Comparison of ENCODE assay signal across 22 cellular contexts in genomic region chr10:78916227-78916626, GRCh38.
DNase-seq lines count a peak whose midpoint lies in the region; ATAC-seq and TF ChIP-seq lines count a peak whose summit lies in the region.
"Had no signal": no experiment of that assay in that cellular context is flagged by ENCODE, and none has a peak within 500 bp of the region (broad histone marks: within the 10 kb centered on the region; RNA-seq: fewer than 3 reads in every experiment).

No MANE protein-coding gene starts in this region.

- no peaks in the 10 kb centered on the region for H3K9me3 ChIP-seq in WERI-Rb-1 (ENCODE audit: severe bottlenecking)
- H3K9me3 ChIP-seq: BLaER1 treated with 17β-estradiol and CSF1 and Interleukin-3, amounts not matched to agents 10 nM and 100 nM; HAP-1 had no signal

- TF ChIP-seq CTCF in chondrocyte (IDR thresholded peaks at IDR 0.05) (no peak), neural crest cell (conservative IDR thresholded peaks at IDR 0.05) (no peak), WERI-Rb-1 (IDR thresholded peaks at IDR 0.05; ENCODE audit: low read depth, low read length) (no peak)

- H3K27ac ChIP-seq in WERI-Rb-1 = no peak overlapping the region
- H3K27ac ChIP-seq: 22Rv1; BLaER1 treated with 17β-estradiol and CSF1 and Interleukin-3, amounts not matched to agents 10 nM and 100 nM had no signal

- H3K36me3 Mint-ChIP-seq in chondrocyte (ENCODE audit: low read depth) (no peaks in the 10 kb centered on the region), neural crest cell (ENCODE audit: low read depth) (no peaks in the 10 kb centered on the region)
- H3K36me3 Mint-ChIP-seq: CD4-positive, alpha-beta memory T cell had no signal

- H3K4me1 Mint-ChIP-seq in chondrocyte (ENCODE audit: low read depth) = peaks cover 19% of the 10 kb centered on the region
- peaks cover 77% of the 10 kb centered on the region for H3K4me1 Mint-ChIP-seq in neural crest cell
- H3K4me1 Mint-ChIP-seq: CD4-positive, alpha-beta memory T cell had no signal

- ATAC-seq in Right ventricle myocardium superior (ENCODE audit: poor library complexity) = no peak
- ATAC-seq: GM23338 had no signal

- H3K27ac Mint-ChIP-seq in chondrocyte (ENCODE audit: unreplicated experiment) (no peak overlapping the region), neural crest cell (ENCODE audit: unreplicated experiment) (peak overlapping the region; percentile 76)
- H3K27ac Mint-ChIP-seq: CD4-positive, alpha-beta memory T cell; GM23338 had no signal

- H3K4me3 ChIP-seq in WERI-Rb-1 (ENCODE audit: low read depth, low read length) = no peak overlapping the region
- H3K4me3 ChIP-seq: BLaER1 treated with 17β-estradiol and CSF1 and Interleukin-3, amounts not matched to agents 10 nM and 100 nM; GM23338; HAP-1 had no signal

- DNase-seq in Ammon's horn (ENCODE audit: low spot score) (peak; percentile 54), chondrocyte (ENCODE audit: low spot score) (peak; percentile 32), neural crest cell (ENCODE audit: low read depth, low spot score) (peak; percentile 20), putamen (ENCODE audit: low spot score) (peak; percentile 54), WERI-Rb-1 (no peak), Right ventricle myocardium superior (no peak)
- DNase-seq in stimulated activated CD4-positive, alpha-beta T cell treated with anti-CD3 and anti-CD28 coated beads, Interleukin-4, amount 100 ng/mL, for 4 hours = no peak
- DNase-seq in activated CD4-positive, alpha-beta T cell treated with anti-CD3 and anti-CD28 coated beads for 48 hours = no peak
- DNase-seq: ACHN; CD4-positive, alpha-beta memory T cell; DND-41; Kasumi-1; NCI-H1417; NCI-H1694 treated with DMSO at 0.1 percent for 48 hours; NCI-H345; NCI-H524; NCI-H774; NK-92 treated with Interleukin-12 subunit alpha and Interleukin-12 subunit beta, amount 100 ng/mL, for 24 hours had no signal

- H3K4me3 Mint-ChIP-seq in chondrocyte (ENCODE audit: unreplicated experiment) (no peak overlapping the region), neural crest cell (peak overlapping the region; percentile 58)
- H3K4me3 Mint-ChIP-seq: CD4-positive, alpha-beta memory T cell; GM23338 had no signal

- H3K27me3 Mint-ChIP-seq in chondrocyte (ENCODE audit: low read depth) (no peaks in the 10 kb centered on the region), neural crest cell (ENCODE audit: low read depth) (peaks cover 3% of the 10 kb centered on the region)

- H3K27me3 ChIP-seq in WERI-Rb-1 (ENCODE audit: insufficient read depth, low read depth, severe bottlenecking) = no peaks in the 10 kb centered on the region
- H3K27me3 ChIP-seq: BLaER1 treated with 17β-estradiol and CSF1 and Interleukin-3, amounts not matched to agents 10 nM and 100 nM had no signal

- H3K9me3 Mint-ChIP-seq in chondrocyte (ENCODE audit: low read depth) = no peaks in the 10 kb centered on the region
- H3K9me3 Mint-ChIP-seq in neural crest cell = no peaks in the 10 kb centered on the region
- H3K9me3 Mint-ChIP-seq: GM23338 had no signal

- H3K36me3 ChIP-seq in WERI-Rb-1 = no peaks in the 10 kb centered on the region
- H3K36me3 ChIP-seq: BLaER1 treated with 17β-estradiol and CSF1 and Interleukin-3, amounts not matched to agents 10 nM and 100 nM; HAP-1 had no signal

- intact Hi-C loops in Right ventricle myocardium superior (cut with DNase I) = no loop called here

Comparison
In these comparisons a context has a peak if more than half of its experiments do, and no peak if none do; other contexts are left out.
1. DNase-seq: peak in Ammon's horn (single experiment), chondrocyte (single experiment), neural crest cell (single experiment) and putamen (single experiment); none in WERI-Rb-1 (single experiment), Right ventricle myocardium superior (single experiment), stimulated activated CD4-positive, alpha-beta T cell treated with anti-CD3 and anti-CD28 coated beads, Interleukin-4, amount 100 ng/mL, for 4 hours (0 of 2) and activated CD4-positive, alpha-beta T cell treated with anti-CD3 and anti-CD28 coated beads for 48 hours (single experiment).